ENCODE assay signal across 14 cellular contexts in genomic region chr14:104443391-104444158, GRCh38.
DNase-seq lines count a peak whose midpoint lies in the region; ATAC-seq and TF ChIP-seq lines count a peak whose summit lies in the region.
"Had no signal": no experiment of that assay in that cellular context is flagged by ENCODE, and none has a peak within 500 bp of the region (broad histone marks: within the 10 kb centered on the region; RNA-seq: fewer than 3 reads in every experiment).

No MANE protein-coding gene starts in this region.

- H3K9me3 ChIP-seq in Panc1 (ENCODE audit: control insufficient read depth, insufficient read depth, low read depth, low read length) (no peaks in the 10 kb centered on the region), mucosa of descending colon (no peaks in the 10 kb centered on the region)
- H3K9me3 ChIP-seq: adrenal gland, ovary had no signal

- POLR2A ChIA-PET in Panc1 (lab: Charles Lee) = interaction anchor here (0.6 kb wide), 1 partner anchor 328 kb away, joined by 6 read pairs; no protein-coding TSS in a partner anchor

- peaks cover 10 to 17% of the 10 kb centered on the region in 2 donors for H3K9me3 Mint-ChIP-seq in stimulated activated naive B cell treated with anti-CD40 and anti-IgM and Interleukin-4, amounts not matched to agents 10 μg/mL and 1 μg/mL and 100 μg/mL, for 72 hours

- H3K27ac ChIP-seq in Panc1 (ENCODE audit: low read length) (no peak overlapping the region), brain microvascular endothelial cell (no peak overlapping the region)
- H3K27ac ChIP-seq: adrenal gland, ovary had no signal

- no TSS peak for BruUV-seq in Panc1 (replicated peaks; lab: Mats Ljungman, UMichigan)

- no peaks in the 10 kb centered on the region for H3K36me3 ChIP-seq in Panc1 (ENCODE audit: control insufficient read depth, insufficient read depth, low read length)
- no peaks in the 10 kb centered on the region for H3K36me3 ChIP-seq in brain microvascular endothelial cell (replicated peaks)
- H3K36me3 ChIP-seq in mucosa of descending colon (ENCODE audit: low read depth) = no peaks in the 10 kb centered on the region
- H3K36me3 ChIP-seq: adrenal gland, ovary had no signal

- TF ChIP-seq CTCF in Panc1 (IDR thresholded peaks at IDR 0.05) = no peak
- TF ChIP-seq CTCF in brain microvascular endothelial cell (IDR thresholded peaks at IDR 0.05; ENCODE audit: low read depth, low read length, missing control alignments) = no peak
- TF ChIP-seq CTCF in mucosa of descending colon (IDR thresholded peaks at IDR 0.05) = no peak

- intact Hi-C loops in Panc1 (cut with micrococcal nuclease; ENCODE audit: unreplicated experiment) = no loop called here
- intact Hi-C loops in mucosa of descending colon (cut with DNase I, micrococcal nuclease) = no loop called here

- peak; percentile 60 for DNase-seq in activated effector memory CD4-positive, alpha-beta T cell treated with anti-CD3 and anti-CD28 coated beads, Interleukin-2, amount 50 U/mL, for 16 hours
- DNase-seq in activated effector memory CD4-positive, alpha-beta T cell treated with Interleukin-2 at 50 U/mL for 16 hours = no peak
- DNase-seq in Panc1 (ENCODE audit: low read depth, low spot score) (no peak), iPS-NIHi11 (ENCODE audit: low spot score) (peak; percentile 78), brain microvascular endothelial cell (no peak), mucosa of descending colon (no peak)
- no peak for DNase-seq in stimulated activated naive B cell treated with anti-CD40 and anti-IgM and Interleukin-4, amounts not matched to agents 10 μg/mL and 1 μg/mL and 100 μg/mL, for 72 hours
- DNase-seq: activated CD4-positive, alpha-beta T cell treated with anti-CD3 and anti-CD28 coated beads for 4 hours; GDM1; left colon; stimulated activated CD4-positive, alpha-beta T cell treated with anti-CD3 and anti-CD28 coated beads, Interleukin-15, amount 100 ng/mL, for 24 hours had no signal

- H3K4me1 Mint-ChIP-seq in stimulated activated naive B cell treated with anti-CD40 and anti-IgM and Interleukin-4, amounts not matched to agents 10 μg/mL and 1 μg/mL and 100 μg/mL, for 72 hours = peaks cover 3 to 4% of the 10 kb centered on the region in 2 donors

- peaks cover 7 to 10% of the 10 kb centered on the region in 2 donors for H3K36me3 Mint-ChIP-seq in stimulated activated naive B cell treated with anti-CD40 and anti-IgM and Interleukin-4, amounts not matched to agents 10 μg/mL and 1 μg/mL and 100 μg/mL, for 72 hours

- H3K27ac Mint-ChIP-seq in stimulated activated naive B cell treated with anti-CD40 and anti-IgM and Interleukin-4, amounts not matched to agents 10 μg/mL and 1 μg/mL and 100 μg/mL, for 72 hours = peak overlapping the region; percentile 27

- CTCF ChIA-PET in Panc1 (lab: Charles Lee) = no interaction called here

- H3K4me1 ChIP-seq in Panc1 (ENCODE audit: control insufficient read depth, insufficient read depth, low read length) (no peaks in the 10 kb centered on the region), mucosa of descending colon (ENCODE audit: low read depth) (no peaks in the 10 kb centered on the region)
- H3K4me1 ChIP-seq: adrenal gland had no signal

- in situ Hi-C loops in Panc1 (cut with HindIII; ENCODE audit: low pct_unique_long_range_greater_than_20kb, low sequenced_read_pairs) = no loop called here
- in situ Hi-C loops in brain microvascular endothelial cell (cut with HindIII; ENCODE audit: low pct_ligation_motif_present, low sequenced_read_pairs) = no loop called here

- H3K4me3 ChIP-seq in Panc1 (ENCODE audit: low read depth in 2 of 2, low read length in 2 of 2) (no peak overlapping the region), brain microvascular endothelial cell (ENCODE audit: low read depth, low read length) (no peak overlapping the region), mucosa of descending colon (no peak overlapping the region)
- H3K4me3 ChIP-seq: adrenal gland, ovary had no signal

- ATAC-seq in Panc1 = peak; percentile 57
- ATAC-seq in stimulated activated naive B cell treated with anti-CD40 and anti-IgM and Interleukin-4, amounts not matched to agents 10 μg/mL and 1 μg/mL and 100 μg/mL, for 72 hours (replicated peaks) = no peak
- ATAC-seq in HG03378 (IDR thresholded peaks at IDR 0.05; ENCODE audit: unreplicated experiment) = no peak
- ATAC-seq in mucosa of descending colon = no peak
- ATAC-seq: left colon had no signal

- no peak overlapping the region for H3K4me3 Mint-ChIP-seq in stimulated activated naive B cell treated with anti-CD40 and anti-IgM and Interleukin-4, amounts not matched to agents 10 μg/mL and 1 μg/mL and 100 μg/mL, for 72 hours

- H3K27me3 ChIP-seq in Panc1 (ENCODE audit: control insufficient read depth, insufficient read depth, low read length) (no peaks in the 10 kb centered on the region; the same call in 1 of the 2 replicates), brain microvascular endothelial cell (replicated peaks) (no peaks in the 10 kb centered on the region)
- H3K27me3 ChIP-seq: adrenal gland, ovary had no signal

- peaks cover 35 to 37% of the 10 kb centered on the region in 2 donors for H3K27me3 Mint-ChIP-seq in stimulated activated naive B cell treated with anti-CD40 and anti-IgM and Interleukin-4, amounts not matched to agents 10 μg/mL and 1 μg/mL and 100 μg/mL, for 72 hours

Comparison
In these comparisons a context has a peak if more than half of its experiments do, and no peak if none do; other contexts are left out.
1. DNase-seq: peak in activated effector memory CD4-positive, alpha-beta T cell treated with anti-CD3 and anti-CD28 coated beads, Interleukin-2, amount 50 U/mL, for 16 hours (single experiment) and iPS-NIHi11 (single experiment); none in activated effector memory CD4-positive, alpha-beta T cell treated with Interleukin-2 at 50 U/mL for 16 hours (single experiment), Panc1 (single experiment), stimulated activated naive B cell treated with anti-CD40 and anti-IgM and Interleukin-4, amounts not matched to agents 10 μg/mL and 1 μg/mL and 100 μg/mL, for 72 hours (single experiment), brain microvascular endothelial cell (single experiment) and mucosa of descending colon (0 of 3).